ENCODE assay signal across 10 cellular contexts in genomic region chr9:129225201-129225778, GRCh38. TPM values are rescaled to one million over a fixed set of nuclear protein-coding genes. Genes with fewer than 3 reads are reported as not detected.
DNase-seq lines count a peak whose midpoint lies in the region; ATAC-seq and TF ChIP-seq lines count a peak whose summit lies in the region.
"Had no signal": no experiment of that assay in that cellular context is flagged by ENCODE, and none has a peak within 500 bp of the region (broad histone marks: within the 10 kb centered on the region; RNA-seq: fewer than 3 reads in every experiment).

No MANE protein-coding gene starts in this region.

- H3K27ac ChIP-seq in HEK293 (ENCODE audit: extremely low read depth, low read depth, low read length) (no peak overlapping the region), right atrium auricular region (peak overlapping the region; percentile 4 to 49), gastrocnemius medialis (peak overlapping the region; percentile 28 to 54 (median 35))

- no peaks in the 10 kb centered on the region for H3K27me3 Mint-ChIP-seq in activated naive CD8-positive, alpha-beta T cell treated with anti-CD3 and anti-CD28 coated beads, Interleukin-2, amount 10 ng/mL, durations not matched to agents 7 days and 5 days
- H3K27me3 Mint-ChIP-seq: stimulated activated naive CD8-positive, alpha-beta T cell treated with anti-CD3 and anti-CD28 coated beads, Interleukin-15, amount 100 ng/mL, for 72 hours had no signal

- intact Hi-C loops in gastrocnemius medialis (cut with DNase I; ENCODE audit: low total_unique reads) = no loop called here

- peak overlapping the region; percentile 89 for H3K27ac Mint-ChIP-seq in activated naive CD8-positive, alpha-beta T cell treated with anti-CD3 and anti-CD28 coated beads, Interleukin-2, amount 10 ng/mL, durations not matched to agents 7 days and 5 days

- no peaks in the 10 kb centered on the region for H3K9me3 ChIP-seq in HEK293 (ENCODE audit: control insufficient read depth, insufficient read depth, low read depth, low read length)
- no peaks in the 10 kb centered on the region for H3K9me3 ChIP-seq in right atrium auricular region
- no peaks in the 10 kb centered on the region for H3K9me3 ChIP-seq in gastrocnemius medialis

- TF ChIP-seq CTCF in HEK293 (tag by site-specific recombination; IDR thresholded peaks at IDR 0.05) = no peak
- no peak for TF ChIP-seq CTCF in right atrium auricular region (IDR thresholded peaks at IDR 0.05)
- no peak for TF ChIP-seq CTCF in gastrocnemius medialis (IDR thresholded peaks at IDR 0.05 in 4 of 5, conservative IDR thresholded peaks at IDR 0.05 in 1 of 5)

- no peak overlapping the region for H3K4me3 ChIP-seq in HEK293 (ENCODE audit: low read depth, low read length)
- no peak overlapping the region for H3K4me3 ChIP-seq in right atrium auricular region
- H3K4me3 ChIP-seq in gastrocnemius medialis = no peak overlapping the region

- no peaks in the 10 kb centered on the region for H3K27me3 ChIP-seq in right atrium auricular region
- no peaks in the 10 kb centered on the region for H3K27me3 ChIP-seq in gastrocnemius medialis

- no peaks in the 10 kb centered on the region for H3K9me3 Mint-ChIP-seq in activated naive CD8-positive, alpha-beta T cell treated with anti-CD3 and anti-CD28 coated beads, Interleukin-2, amount 10 ng/mL, durations not matched to agents 7 days and 5 days
- H3K9me3 Mint-ChIP-seq: stimulated activated naive CD8-positive, alpha-beta T cell treated with anti-CD3 and anti-CD28 coated beads, Interleukin-15, amount 100 ng/mL, for 72 hours had no signal

- no peaks in the 10 kb centered on the region for H3K36me3 Mint-ChIP-seq in activated naive CD8-positive, alpha-beta T cell treated with anti-CD3 and anti-CD28 coated beads, Interleukin-2, amount 10 ng/mL, durations not matched to agents 7 days and 5 days

- CTCF ChIA-PET in HEK293 (lab: Yijun Ruan, JAX) = no interaction called here

- TF ChIP-seq POLR2A in gastrocnemius medialis (IDR thresholded peaks at IDR 0.05) = no peak

- H3K4me1 ChIP-seq in HEK293 (ENCODE audit: control insufficient read depth, insufficient read depth, low read length) (no peaks in the 10 kb centered on the region), right atrium auricular region (peaks cover 0 to 26% of the 10 kb centered on the region in 2 donors), gastrocnemius medialis (no peaks in the 10 kb centered on the region)

- H3K4me3 Mint-ChIP-seq in activated naive CD8-positive, alpha-beta T cell treated with anti-CD3 and anti-CD28 coated beads, Interleukin-2, amount 10 ng/mL, durations not matched to agents 7 days and 5 days = peak overlapping the region; percentile 39

- POLR2A ChIA-PET in HEK293 (lab: Yijun Ruan, JAX) = no interaction called here
- POLR2A ChIA-PET in activated naive CD8-positive, alpha-beta T cell treated with anti-CD3 and anti-CD28 coated beads, Interleukin-2, amount 10 ng/mL, durations not matched to agents 7 days and 5 days (lab: Charles Lee) = interaction anchor here (0.7 to 0.9 kb wide), 3 partner anchors 13 to 116 kb away, joined by 3 to 5 read pairs (median 3); partner anchors contain the start of gene IER5L

- ATAC-seq in activated naive CD8-positive, alpha-beta T cell treated with anti-CD3 and anti-CD28 coated beads, Interleukin-2, amount 10 ng/mL, durations not matched to agents 7 days and 5 days (ENCODE audit: low read depth) = no peak
- ATAC-seq in gastrocnemius medialis = no peak
- no peak for ATAC-seq in HG03432 (IDR thresholded peaks at IDR 0.05; ENCODE audit: unreplicated experiment)
- no peak for ATAC-seq in HG02678 (IDR thresholded peaks at IDR 0.05; ENCODE audit: unreplicated experiment)
- no peak for ATAC-seq in HG03175 (IDR thresholded peaks at IDR 0.05; ENCODE audit: unreplicated experiment)

- no peak for DNase-seq in activated naive CD8-positive, alpha-beta T cell treated with anti-CD3 and anti-CD28 coated beads, Interleukin-2, amount 10 ng/mL, durations not matched to agents 7 days and 5 days
- DNase-seq in right atrium auricular region (ENCODE audit: low spot score) (no peak), gastrocnemius medialis (no peak), nucleus accumbens (lab: John Stamatoyannopoulos, UW) (no peak)
- DNase-seq: NCI-H1436 had no signal

- in situ Hi-C loops in gastrocnemius medialis (cut with MboI; ENCODE audit: low sequenced_read_pairs in 4 of 4) = no loop called here

- peaks cover 42% of the 10 kb centered on the region for H3K4me1 Mint-ChIP-seq in activated naive CD8-positive, alpha-beta T cell treated with anti-CD3 and anti-CD28 coated beads, Interleukin-2, amount 10 ng/mL, durations not matched to agents 7 days and 5 days

- H3K36me3 ChIP-seq in HEK293 (ENCODE audit: control insufficient read depth in 2 of 2, insufficient read depth in 1 of 2, low read length in 2 of 2) = no peaks in the 10 kb centered on the region
- no peaks in the 10 kb centered on the region for H3K36me3 ChIP-seq in right atrium auricular region
- H3K36me3 ChIP-seq in gastrocnemius medialis = no peaks in the 10 kb centered on the region

TF ChIP-seq in HEK293, 187 proteins besides CTCF, POLR2A, EP300 and RAD21:
- TF ChIP-seq ZNF473 (tag by site-specific recombination; IDR thresholded peaks at IDR 0.05) = no peak
- TF ChIP-seq ZNF121 (tag by site-specific recombination; IDR thresholded peaks at IDR 0.05) = peak; percentile 93
- TF ChIP-seq KLF17 (tag by site-specific recombination; IDR thresholded peaks at IDR 0.05) = no peak
- no peak for TF ChIP-seq OSR2 (tag by site-specific recombination; IDR thresholded peaks at IDR 0.05)
- TF ChIP-seq ZNF639 (tag by site-specific recombination; IDR thresholded peaks at IDR 0.05) = no peak
- no peak for TF ChIP-seq ZNF629 (tag by site-specific recombination; IDR thresholded peaks at IDR 0.05)
- TF ChIP-seq ZNF112 (tag by site-specific recombination; IDR thresholded peaks at IDR 0.05) = no peak
- TF ChIP-seq ZNF843 (tag by site-specific recombination; IDR thresholded peaks at IDR 0.05) = no peak

RNA-seq across cellular contexts. Expression of gene IER5L, which starts 47.2 kb away (rescaled TPM):
- total RNA-seq in activated naive CD8-positive, alpha-beta T cell treated with anti-CD3 and anti-CD28 coated beads, Interleukin-2, amount 10 ng/mL, durations not matched to agents 7 days and 5 days = 1 to 10 TPM; 8.6 to 8.8 TPM
- total RNA-seq in right atrium auricular region (10 to 100 TPM in 1 of 2 donors, 1 to 10 TPM in 1; 5.5 to 11.6 TPM), gastrocnemius medialis (1 to 10 TPM in 3 of 4 donors, under 1 TPM in 1; 0.92 to 3.4 (median 2.9) TPM)
